1 cellular context compared by ENCODE assay signal in genomic region chr1:235079443-235079967, GRCh38.
A peak's percentile ranks its signal among the peaks of the same experiment; 100 is the strongest.
TF ChIP-seq lines count a peak whose summit lies in the region.

No MANE protein-coding gene starts in this region.

TF ChIP-seq in HCT116, 20 proteins besides CTCF, POLR2A, EP300 and RAD21 (continued from another document):
- TF ChIP-seq ATF3 (IDR thresholded peaks at IDR 0.05) (no peak; the same call in 1 of the 2 replicates), EGR1 (IDR thresholded peaks at IDR 0.05; ENCODE audit: low read depth) (peak; percentile 62), EZH2 (IDR thresholded peaks at IDR 0.05) (no peak), TCF7L2 (IDR thresholded peaks at IDR 0.05; ENCODE audit: borderline replicate concordance, extremely low read depth, insufficient read depth, insufficient read length) (peak; percentile 100), ZBTB33 (IDR thresholded peaks at IDR 0.05; ENCODE audit: extremely low read depth, insufficient replicate concordance, low read length) (peak; percentile 81), CEBPB (IDR thresholded peaks at IDR 0.05; ENCODE audit: low read depth) (peak; percentile 96), SRF (IDR thresholded peaks at IDR 0.05; ENCODE audit: low read depth) (peak; percentile 83), FOSL1 (IDR thresholded peaks at IDR 0.05; ENCODE audit: low read depth) (peak; percentile 98), CBX3 (IDR thresholded peaks at IDR 0.05; ENCODE audit: low read depth) (peak; percentile 99), SIN3A (IDR thresholded peaks at IDR 0.05; ENCODE audit: low read depth) (peak; percentile 97), YY1 (IDR thresholded peaks at IDR 0.05; ENCODE audit: extremely low read depth, insufficient replicate concordance, low read depth, low read length) (peak; percentile 72)
